Comparison of ENCODE assay signal across 8 cellular contexts in genomic region chr19:55156202-55157063, GRCh38. TPM values are rescaled to one million over a fixed set of nuclear protein-coding genes. Genes with fewer than 3 reads are reported as not detected.
DNase-seq lines count a peak whose midpoint lies in the region; ATAC-seq and TF ChIP-seq lines count a peak whose summit lies in the region.

No MANE protein-coding gene starts in this region.

- H3K27ac ChIP-seq in DND-41 (ENCODE audit: low read length), result no peak overlapping the region
- H3K27ac ChIP-seq in gastroesophageal sphincter, result no peak overlapping the region

- TF ChIP-seq CTCF in DND-41 (IDR thresholded peaks at IDR 0.05; ENCODE audit: borderline replicate concordance, extremely low read depth, low read length, poor library complexity, severe bottlenecking) (no peak), gastroesophageal sphincter (IDR thresholded peaks at IDR 0.05) (no peak)

- no peaks in the 10 kb centered on the region for H3K79me2 ChIP-seq in DND-41 (ENCODE audit: insufficient read depth, low read length)

- no peak overlapping the region for H3K9ac ChIP-seq in DND-41 (ENCODE audit: low read depth, low read length)

- H3K4me2 ChIP-seq in DND-41 (ENCODE audit: insufficient read depth, low read length), result no peak overlapping the region

- H3K36me3 ChIP-seq in DND-41 (ENCODE audit: insufficient read depth, low read length), result no peaks in the 10 kb centered on the region
- H3K36me3 ChIP-seq in gastroesophageal sphincter, result no peaks in the 10 kb centered on the region

- TF ChIP-seq POLR2A in gastroesophageal sphincter (IDR thresholded peaks at IDR 0.05), result no peak

- ATAC-seq in DND-41 (ENCODE audit: insufficient read depth, low read depth), result no peak
- peak; percentile 51 for ATAC-seq in Right ventricle myocardium superior (ENCODE audit: poor library complexity)
- ATAC-seq in gastroesophageal sphincter, result no peak
- no peak for ATAC-seq in HG02870 (IDR thresholded peaks at IDR 0.05; ENCODE audit: unreplicated experiment)

- peaks cover 12% of the 10 kb centered on the region; the same call in 1 of the 2 replicates for H3K4me1 ChIP-seq in DND-41 (ENCODE audit: insufficient read depth, low read length)
- peaks cover 0 to 31% (median 0%) of the 10 kb centered on the region in 3 donors for H3K4me1 ChIP-seq in gastroesophageal sphincter

- H3K27me3 ChIP-seq in DND-41 (ENCODE audit: insufficient read depth, low read length, poor library complexity) (no peaks in the 10 kb centered on the region), gastroesophageal sphincter (peaks cover 100% of the 10 kb centered on the region)

- no peak for TF ChIP-seq EP300 in gastroesophageal sphincter (IDR thresholded peaks at IDR 0.05)

- DNase-seq in DND-41, result peak; percentile 29
- DNase-seq in NCI-H1092 treated with DMSO at 0.1 percent for 48 hours (lab: John Stamatoyannopoulos, UW), result peak; percentile 39
- DNase-seq in activated CD4-positive, alpha-beta T cell treated with anti-CD3 and anti-CD28 coated beads, Interleukin-2, amount 50 U/mL, for 1 hour, result peak; percentile 32
- DNase-seq in Right ventricle myocardium superior, result peak; percentile 77
- DNase-seq in skeletal muscle cell (ENCODE audit: low read depth), result no peak
- no peak for DNase-seq in COR-L47 (lab: John Stamatoyannopoulos, UW)

- H2AFZ ChIP-seq in DND-41 (ENCODE audit: low read depth, low read length), result no peak overlapping the region

- H3K4me3 ChIP-seq in DND-41 (ENCODE audit: low read depth in 1 of 2, low read length in 2 of 2), result no peak overlapping the region
- peak overlapping the region; percentile 11 for H3K4me3 ChIP-seq in skeletal muscle cell (ENCODE audit: low read depth, low read length)
- H3K4me3 ChIP-seq in gastroesophageal sphincter, result peak overlapping the region in 1 of 2 donors; percentile 6

- no peaks in the 10 kb centered on the region for H4K20me1 ChIP-seq in DND-41 (ENCODE audit: insufficient read depth, low read length)

- no peaks in the 10 kb centered on the region for H3K9me3 ChIP-seq in DND-41 (ENCODE audit: insufficient read depth, low read length, severe bottlenecking)
- no peaks in the 10 kb centered on the region for H3K9me3 ChIP-seq in gastroesophageal sphincter

- intact Hi-C loops in Right ventricle myocardium superior (cut with DNase I), result no loop called here

- WGBS in gastroesophageal sphincter (ENCODE audit: low coverage in 1 of 2), 2 donors, result 0% methylated on average over 6 of the region's 52 CpGs; no CpG with 5 or more reads in 1 of the 2 donors

RNA-seq across cellular contexts. Expression of gene TNNI3, which starts 1.1 kb away (rescaled TPM):
- total RNA-seq in Right ventricle myocardium superior, result 4,564 TPM
- not detected for total RNA-seq in gastroesophageal sphincter

RNA-seq across cellular contexts. Expression of gene TNNT1, which starts 7.4 kb away (rescaled TPM):
- total RNA-seq in Right ventricle myocardium superior (54.1 TPM), gastroesophageal sphincter (1 to 10 TPM in 1 of 4 donors, not detected in 3; 4.4 TPM)

RNA-seq across cellular contexts. Expression of gene DNAAF3, which starts 10.0 kb away (rescaled TPM):
- 0.59 TPM for total RNA-seq in Right ventricle myocardium superior
- under 1 TPM in 2 of 4 donors, not detected in 2; 0.42 to 0.52 TPM for total RNA-seq in gastroesophageal sphincter

RNA-seq across cellular contexts. Expression of gene SYT5, which starts 23.7 kb away (rescaled TPM):
- total RNA-seq in Right ventricle myocardium superior (not detected), gastroesophageal sphincter (under 1 TPM in 1 of 4 donors, not detected in 3; 0.13 TPM)

RNA-seq across cellular contexts. Expression of gene PPP1R12C, which starts 39.0 kb away (rescaled TPM):
- total RNA-seq in Right ventricle myocardium superior (126 TPM), gastroesophageal sphincter (100 to 1,000 TPM; 268 to 479 (median 276) TPM)

Comparison
In these comparisons a context has a peak if more than half of its experiments do, and no peak if none do; other contexts are left out.
1. DNase-seq: peak in DND-41 (single experiment), NCI-H1092 treated with DMSO at 0.1 percent for 48 hours (single experiment), activated CD4-positive, alpha-beta T cell treated with anti-CD3 and anti-CD28 coated beads, Interleukin-2, amount 50 U/mL, for 1 hour (single experiment) and Right ventricle myocardium superior (single experiment); none in skeletal muscle cell (single experiment) and COR-L47 (single experiment).
2. RNA of gene TNNI3, which starts 1.1 kb away (total RNA-seq): 4,564 TPM in Right ventricle myocardium superior (single experiment); not detected in gastroesophageal sphincter; every median in the first group is over 1,000 times any median in the second.
3. RNA of gene TNNT1, which starts 7.4 kb away (total RNA-seq): 54.1 TPM in Right ventricle myocardium superior (single experiment); 4.4 TPM in gastroesophageal sphincter; every median in the first group is over 10 times any median in the second.